In the genomic region with DNA sequence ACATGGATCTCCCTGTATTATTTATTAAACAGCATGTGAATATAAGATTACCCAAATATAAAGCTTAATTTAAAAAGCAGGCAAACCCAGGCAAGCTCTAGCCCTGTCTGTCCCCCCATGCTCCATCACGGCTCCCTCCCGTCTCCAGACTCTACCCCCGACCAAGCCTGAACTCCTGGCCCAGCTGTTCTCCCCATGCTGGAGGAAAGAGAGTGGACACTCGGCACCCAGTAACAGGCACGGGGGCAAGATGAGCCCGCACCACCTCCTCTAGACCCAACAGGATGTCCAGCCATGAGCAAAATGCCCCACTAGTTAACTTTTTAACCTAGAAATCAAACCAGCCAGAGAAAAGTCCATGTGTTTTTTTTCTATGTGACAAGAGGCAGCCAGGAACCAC, we compare ENCODE assay signal across 12 cellular contexts.
"Had no signal": no experiment of that assay in that cellular context is flagged by ENCODE, and none has a peak within 500 bp of the region (broad histone marks: within the 10 kb centered on the region; RNA-seq: fewer than 3 reads in every experiment).

No MANE protein-coding gene starts in this region.

- H3K27me3 Mint-ChIP-seq: activated CD8-positive, alpha-beta T cell treated with anti-CD3 and anti-CD28 coated beads for 36 hours; activated naive CD8-positive, alpha-beta T cell treated with anti-CD3 and anti-CD28 coated beads for 36 hours; stimulated activated memory B cell treated with anti-CD40 and anti-IgM and Interleukin-4, amounts not matched to agents 10 μg/mL and 1 μg/mL and 100 μg/mL, for 72 hours had no signal

- H3K4me3 ChIP-seq: ascending aorta, esophagus squamous epithelium, skin epidermis had no signal

- H3K36me3 ChIP-seq: ascending aorta had no signal

- H3K27ac ChIP-seq: ascending aorta, esophagus squamous epithelium, skin epidermis had no signal

- H3K27me3 ChIP-seq: ascending aorta, esophagus squamous epithelium had no signal

- ATAC-seq: activated CD8-positive, alpha-beta T cell treated with anti-CD3 and anti-CD28 coated beads for 36 hours; stimulated activated memory B cell treated with anti-CD40 and anti-IgM and Interleukin-4, amounts not matched to agents 10 μg/mL and 1 μg/mL and 100 μg/mL, for 72 hours had no signal

- H3K4me3 Mint-ChIP-seq: activated CD8-positive, alpha-beta T cell treated with anti-CD3 and anti-CD28 coated beads for 36 hours; activated naive CD8-positive, alpha-beta T cell treated with anti-CD3 and anti-CD28 coated beads for 36 hours; immature natural killer cell; stimulated activated memory B cell treated with anti-CD40 and anti-IgM and Interleukin-4, amounts not matched to agents 10 μg/mL and 1 μg/mL and 100 μg/mL, for 72 hours had no signal

- DNase-seq: activated CD4-positive, alpha-beta T cell treated with anti-CD3 and anti-CD28 coated beads for 4 hours; activated CD8-positive, alpha-beta T cell treated with anti-CD3 and anti-CD28 coated beads for 36 hours; activated naive CD8-positive, alpha-beta T cell treated with anti-CD3 and anti-CD28 coated beads for 36 hours; activated T-cell treated with anti-CD3 and anti-CD28 coated beads for 4 hours; esophagus squamous epithelium; foreskin fibroblast; immature natural killer cell; mesenchymal stem cell; trophoblast cell had no signal

- H3K27ac Mint-ChIP-seq: activated CD8-positive, alpha-beta T cell treated with anti-CD3 and anti-CD28 coated beads for 36 hours; activated naive CD8-positive, alpha-beta T cell treated with anti-CD3 and anti-CD28 coated beads for 36 hours; immature natural killer cell; stimulated activated memory B cell treated with anti-CD40 and anti-IgM and Interleukin-4, amounts not matched to agents 10 μg/mL and 1 μg/mL and 100 μg/mL, for 72 hours had no signal

- H3K4me1 ChIP-seq: ascending aorta, esophagus squamous epithelium had no signal

- H3K4me1 Mint-ChIP-seq: immature natural killer cell had no signal
